1 cellular context compared by ENCODE assay signal in the genomic region with DNA sequence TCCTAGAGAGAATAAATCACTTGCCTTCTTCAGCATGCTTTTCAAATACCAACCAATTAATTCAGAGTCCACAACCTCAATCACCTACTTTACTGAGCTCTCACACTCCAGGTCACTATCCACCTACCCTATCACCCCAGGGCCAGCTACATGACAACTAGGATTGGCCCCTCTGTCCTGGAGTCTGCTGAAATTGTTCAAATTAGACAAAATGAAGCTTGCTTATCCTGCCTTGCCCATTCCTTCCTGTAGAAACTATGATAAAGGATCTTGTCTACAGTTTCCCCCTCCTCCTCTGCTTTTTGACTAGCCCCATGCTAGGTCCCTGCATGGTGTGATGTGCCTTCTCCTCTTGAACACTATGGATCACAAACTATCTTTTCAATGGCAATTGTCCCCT.
TF ChIP-seq lines count a peak whose summit lies in the region.

No MANE protein-coding gene starts in this region.

TF ChIP-seq in K562, 482 proteins besides CTCF, POLR2A, EP300 and RAD21 (continued from another document):
- TF ChIP-seq, protein P1, sequence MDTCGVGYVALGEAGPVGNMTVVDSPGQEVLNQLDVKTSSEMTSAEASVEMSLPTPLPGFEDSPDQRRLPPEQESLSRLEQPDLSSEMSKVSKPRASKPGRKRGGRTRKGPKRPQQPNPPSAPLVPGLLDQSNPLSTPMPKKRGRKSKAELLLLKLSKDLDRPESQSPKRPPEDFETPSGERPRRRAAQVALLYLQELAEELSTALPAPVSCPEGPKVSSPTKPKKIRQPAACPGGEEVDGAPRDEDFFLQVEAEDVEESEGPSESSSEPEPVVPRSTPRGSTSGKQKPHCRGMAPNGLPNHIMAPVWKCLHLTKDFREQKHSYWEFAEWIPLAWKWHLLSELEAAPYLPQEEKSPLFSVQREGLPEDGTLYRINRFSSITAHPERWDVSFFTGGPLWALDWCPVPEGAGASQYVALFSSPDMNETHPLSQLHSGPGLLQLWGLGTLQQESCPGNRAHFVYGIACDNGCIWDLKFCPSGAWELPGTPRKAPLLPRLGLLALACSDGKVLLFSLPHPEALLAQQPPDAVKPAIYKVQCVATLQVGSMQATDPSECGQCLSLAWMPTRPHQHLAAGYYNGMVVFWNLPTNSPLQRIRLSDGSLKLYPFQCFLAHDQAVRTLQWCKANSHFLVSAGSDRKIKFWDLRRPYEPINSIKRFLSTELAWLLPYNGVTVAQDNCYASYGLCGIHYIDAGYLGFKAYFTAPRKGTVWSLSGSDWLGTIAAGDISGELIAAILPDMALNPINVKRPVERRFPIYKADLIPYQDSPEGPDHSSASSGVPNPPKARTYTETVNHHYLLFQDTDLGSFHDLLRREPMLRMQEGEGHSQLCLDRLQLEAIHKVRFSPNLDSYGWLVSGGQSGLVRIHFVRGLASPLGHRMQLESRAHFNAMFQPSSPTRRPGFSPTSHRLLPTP (IDR thresholded peaks at IDR 0.05; ENCODE audit: borderline replicate concordance, extremely low read depth, insufficient read length), result no peak
- no peak for TF ChIP-seq PHF21A (IDR thresholded peaks at IDR 0.05; ENCODE audit: borderline replicate concordance, low read depth)
- TF ChIP-seq MLLT1 (IDR thresholded peaks at IDR 0.05), result no peak
- no peak for TF ChIP-seq YBX1 (IDR thresholded peaks at IDR 0.05)
- TF ChIP-seq SIX5 (IDR thresholded peaks at IDR 0.05; ENCODE audit: borderline replicate concordance in 1 of 2, insufficient read depth in 1 of 2, low read depth in 1 of 2, low read length in 2 of 2), result no peak
- TF ChIP-seq ZNF79 (CRISPR knock-in tag; IDR thresholded peaks at IDR 0.05; ENCODE audit: low read depth), result no peak
- TF ChIP-seq DACH1 (IDR thresholded peaks at IDR 0.05; ENCODE audit: partially characterized antibody), result no peak
- TF ChIP-seq TBP (optimal IDR thresholded peaks at IDR 0.05; ENCODE audit: low read depth, low read length), result no peak
- no peak for TF ChIP-seq SUPT5H (IDR thresholded peaks at IDR 0.05)
- TF ChIP-seq CBX3 (IDR thresholded peaks at IDR 0.05; ENCODE audit: borderline replicate concordance in 1 of 2, low read length in 2 of 2), result no peak
- TF ChIP-seq HMBOX1 (IDR thresholded peaks at IDR 0.05), result peak; percentile 58; the same call in 1 of the 2 replicates
- no peak for TF ChIP-seq ZNF449 (CRISPR knock-in tag; IDR thresholded peaks at IDR 0.05)
- 0 out of 4 replicates have a peak, but pooled peaks of 1 of the 2 experiments have one; percentile 14 for TF ChIP-seq TBL1XR1 (IDR thresholded peaks at IDR 0.05; ENCODE audit: low read length in 2 of 2)
- TF ChIP-seq ZNF140 (CRISPR knock-in tag; IDR thresholded peaks at IDR 0.05), result no peak
- TF ChIP-seq ZNF436 (CRISPR knock-in tag; IDR thresholded peaks at IDR 0.05), result no peak
- TF ChIP-seq ARHGAP35 (IDR thresholded peaks at IDR 0.05; ENCODE audit: partially characterized antibody), result no peak
- no peak for TF ChIP-seq MXD1 (CRISPR knock-in tag; IDR thresholded peaks at IDR 0.05; ENCODE audit: borderline replicate concordance, poor library complexity, severe bottlenecking)
- no peak for TF ChIP-seq ZKSCAN3 (CRISPR knock-in tag; IDR thresholded peaks at IDR 0.05)
- no peak for TF ChIP-seq KAT7 (CRISPR knock-in tag; IDR thresholded peaks at IDR 0.05; ENCODE audit: borderline replicate concordance)
- TF ChIP-seq NCOR1 (IDR thresholded peaks at IDR 0.05), result peak; percentile 46; the same call in 1 of the 2 replicates
- TF ChIP-seq SMAD3 (CRISPR knock-in tag; conservative IDR thresholded peaks at IDR 0.05), result no peak
- TF ChIP-seq JUND (IDR thresholded peaks at IDR 0.05; ENCODE audit: borderline replicate concordance, low read depth, low read length), result no peak
- TF ChIP-seq JUND (tag; IDR thresholded peaks at IDR 0.05; ENCODE audit: borderline replicate concordance, low read depth, low read length), result no peak
- TF ChIP-seq ZFP36 (IDR thresholded peaks at IDR 0.05; ENCODE audit: low read depth, low read length, partially characterized antibody), result no peak
- peak; percentile 46; the same call in 1 of the 2 replicates for TF ChIP-seq TAL1 (IDR thresholded peaks at IDR 0.05)
- TF ChIP-seq CHD2 (IDR thresholded peaks at IDR 0.05; ENCODE audit: low read depth, low read length), result no peak
- TF ChIP-seq, protein P2, sequence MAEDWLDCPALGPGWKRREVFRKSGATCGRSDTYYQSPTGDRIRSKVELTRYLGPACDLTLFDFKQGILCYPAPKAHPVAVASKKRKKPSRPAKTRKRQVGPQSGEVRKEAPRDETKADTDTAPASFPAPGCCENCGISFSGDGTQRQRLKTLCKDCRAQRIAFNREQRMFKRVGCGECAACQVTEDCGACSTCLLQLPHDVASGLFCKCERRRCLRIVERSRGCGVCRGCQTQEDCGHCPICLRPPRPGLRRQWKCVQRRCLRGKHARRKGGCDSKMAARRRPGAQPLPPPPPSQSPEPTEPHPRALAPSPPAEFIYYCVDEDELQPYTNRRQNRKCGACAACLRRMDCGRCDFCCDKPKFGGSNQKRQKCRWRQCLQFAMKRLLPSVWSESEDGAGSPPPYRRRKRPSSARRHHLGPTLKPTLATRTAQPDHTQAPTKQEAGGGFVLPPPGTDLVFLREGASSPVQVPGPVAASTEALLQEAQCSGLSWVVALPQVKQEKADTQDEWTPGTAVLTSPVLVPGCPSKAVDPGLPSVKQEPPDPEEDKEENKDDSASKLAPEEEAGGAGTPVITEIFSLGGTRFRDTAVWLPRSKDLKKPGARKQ (CRISPR knock-in tag; IDR thresholded peaks at IDR 0.05), result no peak
- no peak for TF ChIP-seq MXI1 (IDR thresholded peaks at IDR 0.05; ENCODE audit: low read depth, low read length)
- no peak for TF ChIP-seq POLR2B (IDR thresholded peaks at IDR 0.05; ENCODE audit: low read depth, partially characterized antibody)
- no peak for TF ChIP-seq ZFPM2 (CRISPR knock-in tag; IDR thresholded peaks at IDR 0.05)
- no peak for TF ChIP-seq SAFB2 (IDR thresholded peaks at IDR 0.05; ENCODE audit: borderline replicate concordance, low read depth, low read length, severe bottlenecking)
- TF ChIP-seq HSF4 (CRISPR knock-in tag; IDR thresholded peaks at IDR 0.05; ENCODE audit: borderline replicate concordance), result no peak
- no peak for TF ChIP-seq DNMT1 (IDR thresholded peaks at IDR 0.05)
- no peak for TF ChIP-seq FOXP1 (CRISPR knock-in tag; IDR thresholded peaks at IDR 0.05)
- TF ChIP-seq SMARCA4 (IDR thresholded peaks at IDR 0.05), result 0 out of 2 replicates have a peak, but pooled peaks have one; percentile 20
- peak; percentile 61 for TF ChIP-seq CBFA2T2 (conservative IDR thresholded peaks at IDR 0.05)
- TF ChIP-seq TCF3 (CRISPR knock-in tag; IDR thresholded peaks at IDR 0.05), result peak; percentile 45
- no peak for TF ChIP-seq XRCC4 (IDR thresholded peaks at IDR 0.05; ENCODE audit: extremely low read depth, insufficient read depth, insufficient read length)
- no peak for TF ChIP-seq SIN3A (IDR thresholded peaks at IDR 0.05; ENCODE audit: borderline replicate concordance in 2 of 2, control insufficient read depth in 1 of 2, low read depth in 2 of 2, low read length in 2 of 2)
- no peak for TF ChIP-seq ZNF766 (CRISPR knock-in tag; conservative IDR thresholded peaks at IDR 0.05)
- TF ChIP-seq ZNF143 (CRISPR knock-in tag; IDR thresholded peaks at IDR 0.05), result no peak
- TF ChIP-seq, protein P3, sequence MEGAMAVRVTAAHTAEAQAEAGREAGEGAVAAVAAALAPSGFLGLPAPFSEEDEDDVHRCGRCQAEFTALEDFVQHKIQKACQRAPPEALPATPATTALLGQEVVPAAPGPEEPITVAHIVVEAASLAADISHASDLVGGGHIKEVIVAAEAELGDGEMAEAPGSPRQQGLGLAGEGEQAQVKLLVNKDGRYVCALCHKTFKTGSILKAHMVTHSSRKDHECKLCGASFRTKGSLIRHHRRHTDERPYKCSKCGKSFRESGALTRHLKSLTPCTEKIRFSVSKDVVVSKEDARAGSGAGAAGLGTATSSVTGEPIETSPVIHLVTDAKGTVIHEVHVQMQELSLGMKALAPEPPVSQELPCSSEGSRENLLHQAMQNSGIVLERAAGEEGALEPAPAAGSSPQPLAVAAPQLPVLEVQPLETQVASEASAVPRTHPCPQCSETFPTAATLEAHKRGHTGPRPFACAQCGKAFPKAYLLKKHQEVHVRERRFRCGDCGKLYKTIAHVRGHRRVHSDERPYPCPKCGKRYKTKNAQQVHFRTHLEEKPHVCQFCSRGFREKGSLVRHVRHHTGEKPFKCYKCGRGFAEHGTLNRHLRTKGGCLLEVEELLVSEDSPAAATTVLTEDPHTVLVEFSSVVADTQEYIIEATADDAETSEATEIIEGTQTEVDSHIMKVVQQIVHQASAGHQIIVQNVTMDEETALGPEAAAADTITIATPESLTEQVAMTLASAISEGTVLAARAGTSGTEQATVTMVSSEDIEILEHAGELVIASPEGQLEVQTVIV (CRISPR knock-in tag; IDR thresholded peaks at IDR 0.05; ENCODE audit: borderline replicate concordance), result no peak
- no peak for TF ChIP-seq SNIP1 (IDR thresholded peaks at IDR 0.05; ENCODE audit: low read depth)
- TF ChIP-seq MCM7 (IDR thresholded peaks at IDR 0.05), result no peak
- peak; percentile 65 for TF ChIP-seq ARID1B (IDR thresholded peaks at IDR 0.05)
- TF ChIP-seq ZNF165 (CRISPR knock-in tag; IDR thresholded peaks at IDR 0.05; ENCODE audit: borderline replicate concordance), result no peak
- TF ChIP-seq, protein P4, sequence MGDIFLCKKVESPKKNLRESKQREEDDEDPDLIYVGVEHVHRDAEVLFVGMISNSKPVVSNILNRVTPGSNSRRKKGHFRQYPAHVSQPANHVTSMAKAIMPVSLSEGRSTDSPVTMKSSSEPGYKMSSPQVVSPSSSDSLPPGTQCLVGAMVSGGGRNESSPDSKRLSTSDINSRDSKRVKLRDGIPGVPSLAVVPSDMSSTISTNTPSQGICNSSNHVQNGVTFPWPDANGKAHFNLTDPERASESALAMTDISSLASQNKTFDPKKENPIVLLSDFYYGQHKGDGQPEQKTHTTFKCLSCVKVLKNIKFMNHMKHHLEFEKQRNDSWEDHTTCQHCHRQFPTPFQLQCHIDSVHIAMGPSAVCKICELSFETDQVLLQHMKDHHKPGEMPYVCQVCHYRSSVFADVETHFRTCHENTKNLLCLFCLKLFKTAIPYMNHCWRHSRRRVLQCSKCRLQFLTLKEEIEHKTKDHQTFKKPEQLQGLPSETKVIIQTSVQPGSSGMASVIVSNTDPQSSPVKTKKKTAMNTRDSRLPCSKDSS (IDR thresholded peaks at IDR 0.05; ENCODE audit: low read depth, partially characterized antibody), result no peak
- no peak for TF ChIP-seq SIRT6 (IDR thresholded peaks at IDR 0.05; ENCODE audit: low read depth, low read length)
- TF ChIP-seq ZZZ3 (IDR thresholded peaks at IDR 0.05), result no peak
